ENCODE assay signal across 30 cellular contexts in the genomic region with DNA sequence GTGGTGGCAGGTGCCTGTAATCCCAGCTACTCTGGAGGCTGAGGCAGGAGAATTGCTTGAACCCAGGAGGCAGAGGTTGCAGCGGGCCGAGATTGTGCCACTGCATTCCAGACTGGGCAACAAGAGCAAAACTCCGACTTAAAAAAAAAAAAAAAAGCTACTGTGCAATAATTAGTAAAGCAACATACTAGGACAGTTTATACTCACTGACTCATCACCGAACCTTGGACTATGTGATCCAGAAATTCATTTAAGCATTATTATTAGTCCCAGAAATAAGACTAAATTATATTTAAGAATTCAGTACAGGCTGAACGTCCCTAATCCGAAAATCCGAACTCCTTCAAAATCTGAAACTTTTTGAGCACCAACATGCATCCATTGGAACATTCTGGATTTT.
"Had no signal": no experiment of that assay in that cellular context is flagged by ENCODE, and none has a peak within 500 bp of the region (broad histone marks: within the 10 kb centered on the region; RNA-seq: fewer than 3 reads in every experiment).

No MANE protein-coding gene starts in this region.

- H3K4me3 ChIP-seq: colonic mucosa, esophagus muscularis mucosa, lung, mucosa of descending colon, ovary, right atrium auricular region, spleen, thoracic aorta, tibial nerve, upper lobe of left lung had no signal

- H3K27me3 ChIP-seq: colonic mucosa, esophagus muscularis mucosa, ovary, right atrium auricular region, spleen, tibial nerve, upper lobe of left lung had no signal

- ATAC-seq: left lobe of liver; mucosa of descending colon; sciatic nerve; stimulated activated naive B cell treated with anti-CD40 and anti-IgM and Interleukin-4, amounts not matched to agents 10 μg/mL and 1 μg/mL and 100 μg/mL, for 72 hours had no signal

- H3K36me3 ChIP-seq: colonic mucosa, ovary had no signal

- H3K9me3 ChIP-seq: colonic mucosa, esophagus muscularis mucosa, mucosa of descending colon, ovary, right atrium auricular region, spleen, thoracic aorta, tibial nerve, upper lobe of left lung had no signal

- H3K27ac ChIP-seq: colonic mucosa, epithelial cell of prostate, esophagus muscularis mucosa, ovary, right atrium auricular region, spleen, thoracic aorta, tibial nerve, upper lobe of left lung had no signal

- H3K4me3 Mint-ChIP-seq: central memory CD8-positive, alpha-beta T cell; dendritic cell treated with granulocyte-macrophage colony-stimulating factor and Interleukin-4, amounts not matched to agents 40 ng/mL and 50 ng/mL, for 4 days; endodermal cell; mesothelial cell of epicardium; naive B cell; nephron progenitor cell; stimulated activated naive B cell treated with anti-CD40 and anti-IgM and Interleukin-4, amounts not matched to agents 10 μg/mL and 1 μg/mL and 100 μg/mL, for 72 hours; stimulated activated naive CD8-positive, alpha-beta T cell treated with anti-CD3 and anti-CD28 coated beads, Interleukin-15, Interleukin-2, amounts not matched to agents 100 ng/mL and 50 ng/mL, for 24 hours had no signal

- H3K4me1 ChIP-seq: colonic mucosa, right atrium auricular region had no signal

- DNase-seq: colonic mucosa; effector CD8-positive, alpha-beta T cell; endodermal cell; head of caudate nucleus; kidney; mesenchymal stem cell; mucosa of descending colon; naive B cell; nephron progenitor cell; occipital lobe; ovary; posterior cingulate gyrus; spleen; stimulated activated CD4-positive, alpha-beta T cell treated with anti-CD3 and anti-CD28 coated beads, Interleukin-2, amount 100 ng/mL, for 48 hours; stimulated activated naive B cell treated with anti-CD40 and anti-IgM and Interleukin-4, amounts not matched to agents 10 μg/mL and 1 μg/mL and 100 μg/mL, for 72 hours; upper lobe of left lung had no signal

- FAIRE-seq: frontal cortex, kidney, urothelium cell line had no signal

- H3K9me3 Mint-ChIP-seq: central memory CD8-positive, alpha-beta T cell; dendritic cell treated with granulocyte-macrophage colony-stimulating factor and Interleukin-4, amounts not matched to agents 40 ng/mL and 50 ng/mL, for 4 days; mesothelial cell of epicardium; naive B cell; stimulated activated naive B cell treated with anti-CD40 and anti-IgM and Interleukin-4, amounts not matched to agents 10 μg/mL and 1 μg/mL and 100 μg/mL, for 72 hours; stimulated activated naive CD8-positive, alpha-beta T cell treated with anti-CD3 and anti-CD28 coated beads, Interleukin-15, Interleukin-2, amounts not matched to agents 100 ng/mL and 50 ng/mL, for 24 hours had no signal

- H3K27ac Mint-ChIP-seq: dendritic cell treated with granulocyte-macrophage colony-stimulating factor and Interleukin-4, amounts not matched to agents 40 ng/mL and 50 ng/mL, for 4 days; endodermal cell; mesothelial cell of epicardium; nephron progenitor cell; stimulated activated naive B cell treated with anti-CD40 and anti-IgM and Interleukin-4, amounts not matched to agents 10 μg/mL and 1 μg/mL and 100 μg/mL, for 72 hours; stimulated activated naive CD8-positive, alpha-beta T cell treated with anti-CD3 and anti-CD28 coated beads, Interleukin-15, Interleukin-2, amounts not matched to agents 100 ng/mL and 50 ng/mL, for 24 hours had no signal

- H3K27me3 Mint-ChIP-seq: central memory CD8-positive, alpha-beta T cell; dendritic cell treated with granulocyte-macrophage colony-stimulating factor and Interleukin-4, amounts not matched to agents 40 ng/mL and 50 ng/mL, for 4 days; naive B cell; stimulated activated naive B cell treated with anti-CD40 and anti-IgM and Interleukin-4, amounts not matched to agents 10 μg/mL and 1 μg/mL and 100 μg/mL, for 72 hours; stimulated activated naive CD8-positive, alpha-beta T cell treated with anti-CD3 and anti-CD28 coated beads, Interleukin-15, Interleukin-2, amounts not matched to agents 100 ng/mL and 50 ng/mL, for 24 hours had no signal
